In genomic region chr22:37146507-37147180, GRCh38 we compare ENCODE assay signal across 17 cellular contexts. TPM values are rescaled to one million over a fixed set of nuclear protein-coding genes. Genes with fewer than 3 reads are reported as not detected.
DNase-seq lines count a peak whose midpoint lies in the region; ATAC-seq and TF ChIP-seq lines count a peak whose summit lies in the region.
"Had no signal": no experiment of that assay in that cellular context is flagged by ENCODE, and none has a peak within 500 bp of the region (broad histone marks: within the 10 kb centered on the region; RNA-seq: fewer than 3 reads in every experiment).

No MANE protein-coding gene starts in this region.

- DNase-seq in CD4-positive, alpha-beta memory T cell = peak in 1 of 5 donors; percentile 34
- DNase-seq in GM12864 (ENCODE audit: low read depth) (no peak), GM23248 (no peak), superior temporal gyrus (ENCODE audit: extremely low spot score) (no peak)
- peak in 1 of 10 donors; percentile 19 for DNase-seq in naive thymus-derived CD8-positive, alpha-beta T cell
- DNase-seq in effector CD8-positive, alpha-beta T cell (lab: John Stamatoyannopoulos, UW) = no peak
- DNase-seq: caudate nucleus, DND-41, left colon, NCI-H345, T-helper 9 cell had no signal

- peaks cover 85% of the 10 kb centered on the region for H3K4me1 ChIP-seq in CD4-positive, alpha-beta memory T cell (ENCODE audit: insufficient read depth, low read length)
- no peaks in the 10 kb centered on the region for H3K4me1 ChIP-seq in GM23248 (ENCODE audit: insufficient read depth)
- H3K4me1 ChIP-seq: HAP-1 had no signal

- no peaks in the 10 kb centered on the region for H3K79me2 ChIP-seq in GM23248 (ENCODE audit: insufficient read depth)

- peaks cover 26% of the 10 kb centered on the region for H3K36me3 ChIP-seq in CD4-positive, alpha-beta memory T cell (ENCODE audit: insufficient read depth, low read length)
- H3K36me3 ChIP-seq in GM23248 (ENCODE audit: low read depth) = no peaks in the 10 kb centered on the region
- H3K36me3 ChIP-seq: BLaER1 treated with 17β-estradiol and CSF1 and Interleukin-3, amounts not matched to agents 10 nM and 100 nM; HAP-1 had no signal

- H3K4me2 ChIP-seq in GM23248 (ENCODE audit: unreplicated experiment) = no peak overlapping the region

- no peak for ATAC-seq in naive thymus-derived CD8-positive, alpha-beta T cell

- in situ Hi-C loops in GM23248 (cut with MboI) = no loop called here

- 68 to 70% methylated on average over 16 of the region's 16 CpGs for WGBS in GM23248 (ENCODE audit: low coverage in 1 of 2, low lambda C conversion rate in 2 of 2, missing lambda C conversion rate in 2 of 2), 2 experiments

- peaks cover 44 to 87% (median 60%) of the 10 kb centered on the region in 4 donors for H3K4me1 Mint-ChIP-seq in CD4-positive, alpha-beta memory T cell
- H3K4me1 Mint-ChIP-seq in activated naive CD8-positive, alpha-beta T cell (ENCODE audit: low read depth) = peaks cover 62% of the 10 kb centered on the region
- peaks cover 48 to 88% (median 75%) of the 10 kb centered on the region in 4 donors for H3K4me1 Mint-ChIP-seq in naive thymus-derived CD8-positive, alpha-beta T cell

- peaks cover 0 to 5% (median 0%) of the 10 kb centered on the region in 8 donors for H3K9me3 Mint-ChIP-seq in CD4-positive, alpha-beta memory T cell
- no peaks in the 10 kb centered on the region for H3K9me3 Mint-ChIP-seq in activated naive CD8-positive, alpha-beta T cell (ENCODE audit: low read depth)
- H3K9me3 Mint-ChIP-seq in naive thymus-derived CD8-positive, alpha-beta T cell = peaks cover 0 to 10% (median 0%) of the 10 kb centered on the region in 9 donors

- CTCF ChIA-PET in CD4-positive, alpha-beta memory T cell (lab: Charles Lee; ENCODE audit: partially characterized antibody) = interaction anchor here (1.0 to 10.6 kb wide), 8 partner anchors 18 to 95 kb away, joined by 3 to 134 read pairs (median 6); partner anchors contain the start of gene KCTD17

- H2AFZ ChIP-seq in GM23248 = no peak overlapping the region

- no peak overlapping the region for H3K9ac ChIP-seq in GM23248

- POLR2A ChIA-PET in CD4-positive, alpha-beta memory T cell (lab: Charles Lee; ENCODE audit: partially characterized antibody) = interaction anchor here (1.2 to 8.1 kb wide), 15 partner anchors 10 to 371 kb away, joined by 3 to 217 read pairs (median 20); partner anchors contain the start of genes IFT27 and RAC2
- POLR2A ChIA-PET in naive thymus-derived CD8-positive, alpha-beta T cell (lab: Charles Lee) = interaction anchor here (0.7 to 7.5 kb wide), 7 partner anchors 15 to 371 kb away, joined by 3 to 104 read pairs (median 21); partner anchors contain the start of genes IFT27 and RAC2

- peak overlapping the region; percentile 95 to 100 (median 97) for H3K27ac Mint-ChIP-seq in CD4-positive, alpha-beta memory T cell
- H3K27ac Mint-ChIP-seq in activated naive CD8-positive, alpha-beta T cell = peak overlapping the region; percentile 95
- H3K27ac Mint-ChIP-seq in naive thymus-derived CD8-positive, alpha-beta T cell = peak overlapping the region; percentile 96 to 99 (median 98)

- no peak for TF ChIP-seq CTCF in GM12864 (IDR thresholded peaks at IDR 0.05; ENCODE audit: low read depth, low read length, missing control alignments)

- peak overlapping the region; percentile 95 for H3K27ac ChIP-seq in CD4-positive, alpha-beta memory T cell (ENCODE audit: low read depth, low read length)
- H3K27ac ChIP-seq in GM23248 = no peak overlapping the region
- H3K27ac ChIP-seq: BLaER1 treated with 17β-estradiol and CSF1 and Interleukin-3, amounts not matched to agents 10 nM and 100 nM had no signal

- H3K27me3 Mint-ChIP-seq in CD4-positive, alpha-beta memory T cell = peaks cover 0 to 4% of the 10 kb centered on the region in 2 donors
- H3K27me3 Mint-ChIP-seq in activated naive CD8-positive, alpha-beta T cell = no peaks in the 10 kb centered on the region
- no peaks in the 10 kb centered on the region for H3K27me3 Mint-ChIP-seq in naive thymus-derived CD8-positive, alpha-beta T cell

- intact Hi-C loops in CD4-positive, alpha-beta memory T cell (cut with micrococcal nuclease) = no loop called here

- no peaks in the 10 kb centered on the region for H3K27me3 ChIP-seq in CD4-positive, alpha-beta memory T cell (ENCODE audit: insufficient read depth, low read length)
- H3K27me3 ChIP-seq in GM23248 (replicated peaks; ENCODE audit: insufficient read depth) = peaks cover 29% of the 10 kb centered on the region

- peaks cover 13 to 55% of the 10 kb centered on the region in 2 donors for H3K36me3 Mint-ChIP-seq in CD4-positive, alpha-beta memory T cell
- peaks cover 5% of the 10 kb centered on the region for H3K36me3 Mint-ChIP-seq in activated naive CD8-positive, alpha-beta T cell
- peaks cover 0 to 34% (median 10%) of the 10 kb centered on the region in 3 donors for H3K36me3 Mint-ChIP-seq in naive thymus-derived CD8-positive, alpha-beta T cell

- no peaks in the 10 kb centered on the region for H3K9me2 ChIP-seq in GM23248 (ENCODE audit: insufficient read depth)

- H3K9me3 ChIP-seq in CD4-positive, alpha-beta memory T cell (ENCODE audit: control insufficient read depth in 1 of 2, low read length in 2 of 2) = no peaks in the 10 kb centered on the region
- H3K9me3 ChIP-seq in GM23248 (ENCODE audit: low read depth) = no peaks in the 10 kb centered on the region
- H3K9me3 ChIP-seq: HAP-1 had no signal

- peak overlapping the region in 1 of 2 donors; percentile 72 for H3K4me3 ChIP-seq in CD4-positive, alpha-beta memory T cell (ENCODE audit: low read length in 2 of 2)
- H3K4me3 ChIP-seq in GM12864 (ENCODE audit: low read depth, low read length) = peak overlapping the region; percentile 70
- H3K4me3 ChIP-seq in GM23248 = no peak overlapping the region
- H3K4me3 ChIP-seq: BLaER1 treated with 17β-estradiol and CSF1 and Interleukin-3, amounts not matched to agents 10 nM and 100 nM; HAP-1 had no signal

- H3F3A ChIP-seq in GM23248 (ENCODE audit: insufficient read depth) = no peaks in the 10 kb centered on the region

- H4K20me1 ChIP-seq in GM23248 (ENCODE audit: insufficient read depth) = no peaks in the 10 kb centered on the region

- peak overlapping the region; percentile 88 to 96 (median 92) for H3K4me3 Mint-ChIP-seq in CD4-positive, alpha-beta memory T cell
- peak overlapping the region; percentile 80 for H3K4me3 Mint-ChIP-seq in activated naive CD8-positive, alpha-beta T cell
- peak overlapping the region; percentile 89 to 94 (median 90) for H3K4me3 Mint-ChIP-seq in naive thymus-derived CD8-positive, alpha-beta T cell

RNA-seq across cellular contexts. Expression of gene IL2RB, which starts 3.1 kb away (rescaled TPM):
- total RNA-seq in CD4-positive, alpha-beta memory T cell = 10 to 100 TPM; 55.4 to 63.8 TPM
- 100 to 1,000 TPM in 1 of 2 donors, 10 to 100 TPM in 1; 37.6 to 107 TPM for polyA plus RNA-seq in CD4-positive, alpha-beta memory T cell
- 10 to 100 TPM; 31.1 to 34.2 TPM for total RNA-seq in naive thymus-derived CD8-positive, alpha-beta T cell
- 100 to 1,000 TPM in 1 of 3 donors, 10 to 100 TPM in 2; 74.9 to 113 (median 81.1) TPM for polyA plus RNA-seq in naive thymus-derived CD8-positive, alpha-beta T cell
- total RNA-seq in GM23248 (2014; rRNA removed; shearing (Covaris generic)) = not detected in 2 replicates
- polyA plus RNA-seq in GM23248 (2016; fragmentation: Nextera tagmentation; extraction: Ambion mirVana) = 0.15 and 0.19 TPM in 2 replicates

RNA-seq across cellular contexts. Expression of gene TMPRSS6, which starts 37.1 kb away (rescaled TPM):
- under 1 TPM; 0.61 to 0.90 TPM for total RNA-seq in CD4-positive, alpha-beta memory T cell
- not detected for polyA plus RNA-seq in CD4-positive, alpha-beta memory T cell
- under 1 TPM; 0.27 to 0.36 TPM for total RNA-seq in naive thymus-derived CD8-positive, alpha-beta T cell
- under 1 TPM; 0.05 to 0.09 (median 0.06) TPM for polyA plus RNA-seq in naive thymus-derived CD8-positive, alpha-beta T cell
- not detected in 2 replicates for total RNA-seq in GM23248 (2014; rRNA removed; shearing (Covaris generic))
- polyA plus RNA-seq in GM23248 (2016; fragmentation: Nextera tagmentation; extraction: Ambion mirVana) = 0.05 and 0.08 TPM in 2 replicates
- total RNA-seq: fibroblast of villous mesenchyme, M059J, subcutaneous adipose tissue had no signal

RNA-seq across cellular contexts. Expression of gene C1QTNF6, which starts 41.4 kb away (rescaled TPM):
- 10 to 100 TPM; 23.1 to 24.8 TPM for total RNA-seq in CD4-positive, alpha-beta memory T cell
- under 1 TPM; 0.49 to 0.89 TPM for polyA plus RNA-seq in CD4-positive, alpha-beta memory T cell
- total RNA-seq in naive thymus-derived CD8-positive, alpha-beta T cell = 10 to 100 TPM; 24.6 to 25.7 TPM
- 1 to 10 TPM in 2 of 3 donors, under 1 TPM in 1; 0.68 to 4.0 (median 1.7) TPM for polyA plus RNA-seq in naive thymus-derived CD8-positive, alpha-beta T cell
- total RNA-seq in GM23248 (2014; rRNA removed; shearing (Covaris generic)) = 3.4 and 4.0 TPM in 2 replicates
- 8.9 and 9.8 TPM in 2 replicates for polyA plus RNA-seq in GM23248 (2016; fragmentation: Nextera tagmentation; extraction: Ambion mirVana)

Comparison
In these comparisons a context has a peak if more than half of its experiments do, and no peak if none do; other contexts are left out.
1. RNA of gene IL2RB, which starts 3.1 kb away (total RNA-seq): 55.4 to 63.8 TPM in CD4-positive, alpha-beta memory T cell and 31.1 to 34.2 TPM in naive thymus-derived CD8-positive, alpha-beta T cell; not detected in GM23248; every median in the first group is over 10 times any median in the second.
2. Peak in every context shown above with its lines, with median percentiles within 50 percentile points of each other: H3K27ac Mint-ChIP-seq and H3K4me3 Mint-ChIP-seq.